In the genomic region with DNA sequence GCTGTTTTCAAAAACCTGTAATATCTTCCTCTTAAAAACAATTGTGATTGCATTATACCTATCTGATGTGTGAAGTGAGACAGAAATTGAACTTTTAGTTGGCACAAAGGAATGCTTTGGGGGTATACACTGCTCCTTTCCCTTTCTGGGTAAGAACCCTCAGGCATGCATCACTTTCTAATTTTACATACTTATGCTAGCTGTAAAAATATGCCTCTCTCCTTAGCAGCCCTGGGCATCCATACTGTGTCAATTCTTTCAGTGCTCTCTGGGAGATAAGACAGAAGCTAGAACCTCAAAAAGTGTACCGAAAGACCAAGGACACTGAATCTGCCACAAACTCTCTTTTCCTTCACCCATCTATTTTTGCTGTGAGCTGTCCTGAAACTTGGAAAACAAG, we compare ENCODE assay signal across 28 cellular contexts.
"Had no signal": no experiment of that assay in that cellular context is flagged by ENCODE, and none has a peak within 500 bp of the region (broad histone marks: within the 10 kb centered on the region; RNA-seq: fewer than 3 reads in every experiment).

No MANE protein-coding gene starts in this region.

- H3K27ac ChIP-seq: ascending aorta, cardiac muscle cell, KMS-11, PC-9, RWPE1, SJCRH30, SK-N-MC had no signal

- DNase-seq: activated CD4-positive, alpha-beta memory T cell treated with anti-CD3 and anti-CD28 coated beads for 36 hours; activated CD4-positive, alpha-beta T cell treated with anti-CD3 and anti-CD28 coated beads, Interleukin-2, amount 10 ng/mL, durations not matched to agents 7 days and 5 days; activated CD8-positive, alpha-beta memory T cell treated with anti-CD3 and anti-CD28 coated beads, Interleukin-2, amount 50 U/mL, for 4 hours; activated effector memory CD4-positive, alpha-beta T cell treated with anti-CD3 and anti-CD28 coated beads, Interleukin-2, amount 50 U/mL, for 16 hours; activated naive CD4-positive, alpha-beta T cell; activated naive CD4-positive, alpha-beta T cell treated with anti-CD3 and anti-CD28 coated beads, Interleukin-2, amount 50 U/mL, for 16 hours; activated naive CD8-positive, alpha-beta T cell treated with anti-CD3 and anti-CD28 coated beads for 36 hours; activated T-cell treated with anti-CD3 and anti-CD28 coated beads for 4 hours; activated T-cell treated with anti-CD3 and anti-CD28 coated beads, Interleukin-2, amount 50 U/mL, for 4 hours; cerebellar nuclear complex; MM.1S; NCI-H1092; NCI-H1436 treated with DMSO at 0.1 percent for 48 hours; NCI-H1694 treated with DMSO at 0.1 percent for 48 hours; NCI-H2029; NCI-H345; NCI-H524 treated with DMSO at 0.1 percent for 48 hours; NCI-H748 treated with DMSO at 0.1 percent for 48 hours; NK-92 treated with Interleukin-12 subunit alpha and Interleukin-12 subunit beta, amount 100 ng/mL, for 24 hours; PC-9; SHP77; SJCRH30 had no signal

- H3K27me3 ChIP-seq: ascending aorta, cardiac muscle cell, SJCRH30 had no signal

- H3K4me3 ChIP-seq: ascending aorta, cardiac muscle cell, PC-9, SJCRH30, SK-N-MC had no signal

- ATAC-seq: activated T-cell treated with anti-CD3 and anti-CD28 coated beads, Interleukin-2, amount 50 U/mL, for 4 hours had no signal

- H3K27me3 Mint-ChIP-seq: activated CD4-positive, alpha-beta memory T cell treated with anti-CD3 and anti-CD28 coated beads for 36 hours; activated CD4-positive, alpha-beta T cell treated with anti-CD3 and anti-CD28 coated beads, Interleukin-2, amount 10 ng/mL, durations not matched to agents 7 days and 5 days; activated naive CD8-positive, alpha-beta T cell treated with anti-CD3 and anti-CD28 coated beads for 36 hours had no signal

- H3K27ac Mint-ChIP-seq: activated CD4-positive, alpha-beta memory T cell treated with anti-CD3 and anti-CD28 coated beads for 36 hours; activated CD4-positive, alpha-beta T cell treated with anti-CD3 and anti-CD28 coated beads, Interleukin-2, amount 10 ng/mL, durations not matched to agents 7 days and 5 days; T-helper 2 cell treated with Interferon-gamma antibody and Interleukin-4, amounts not matched to agents 5 μg/mL and 100 μg/mL, for 36 hours had no signal

- H3K9me3 Mint-ChIP-seq: T-helper 2 cell treated with Interferon-gamma antibody and Interleukin-4, amounts not matched to agents 5 μg/mL and 100 μg/mL, for 36 hours had no signal

- H3K4me3 Mint-ChIP-seq: activated CD4-positive, alpha-beta memory T cell treated with anti-CD3 and anti-CD28 coated beads for 36 hours; activated CD4-positive, alpha-beta T cell treated with anti-CD3 and anti-CD28 coated beads, Interleukin-2, amount 10 ng/mL, durations not matched to agents 7 days and 5 days; activated naive CD8-positive, alpha-beta T cell treated with anti-CD3 and anti-CD28 coated beads for 36 hours; activated T-cell treated with anti-CD3 and anti-CD28 coated beads, Interleukin-2, amount 50 U/mL, for 4 hours; T-helper 2 cell treated with Interferon-gamma antibody and Interleukin-4, amounts not matched to agents 5 μg/mL and 100 μg/mL, for 36 hours had no signal

- H3K9me3 ChIP-seq: ascending aorta, SJCRH30 had no signal

- H3K4me1 Mint-ChIP-seq: activated CD4-positive, alpha-beta T cell treated with anti-CD3 and anti-CD28 coated beads, Interleukin-2, amount 10 ng/mL, durations not matched to agents 7 days and 5 days; activated naive CD8-positive, alpha-beta T cell treated with anti-CD3 and anti-CD28 coated beads for 36 hours had no signal

- H3K4me1 ChIP-seq: ascending aorta, SJCRH30 had no signal
